Comparison of ENCODE assay signal across 8 cellular contexts in genomic region chr10:23065549-23065948, GRCh38. TPM values are rescaled to one million over a fixed set of nuclear protein-coding genes. Genes with fewer than 3 reads are reported as not detected.
A peak's percentile ranks its signal among the peaks of the same experiment; 100 is the strongest.
DNase-seq lines count a peak whose midpoint lies in the region; ATAC-seq, FAIRE-seq and TF ChIP-seq lines count a peak whose summit lies in the region.

No MANE protein-coding gene starts in this region.

- H3K27ac ChIP-seq in A549, result no peak overlapping the region

- H3K4me1 Mint-ChIP-seq in mesothelial cell of epicardium, result peaks cover 36% of the 10 kb centered on the region
- H3K4me1 Mint-ChIP-seq in activated CD4-positive, alpha-beta T cell treated with anti-CD3 and anti-CD28 coated beads for 36 hours, result peaks cover 4% of the 10 kb centered on the region

- FAIRE-seq in A549 (lab: Jason Lieb, UNC), result no peak

- WGBS in A549 (ENCODE audit: missing lambda C conversion rate), result 37% methylated on average over 5 of the region's 5 CpGs

- H3K4me3 ChIP-seq in A549, result no peak overlapping the region
- no peak overlapping the region for H3K4me3 ChIP-seq in epithelial cell of proximal tubule (ENCODE audit: low read depth, low read length)

- TF ChIP-seq POLR2A in A549 (IDR thresholded peaks at IDR 0.05; ENCODE audit: low read length), result no peak

- H3K36me3 Mint-ChIP-seq in mesothelial cell of epicardium, result no peaks in the 10 kb centered on the region
- H3K36me3 Mint-ChIP-seq in activated CD4-positive, alpha-beta T cell treated with anti-CD3 and anti-CD28 coated beads for 36 hours (ENCODE audit: low read depth), result no peaks in the 10 kb centered on the region

- ATAC-seq in A549, result peak; percentile 49 to 59; a peak in 3 of 6 replicates
- ATAC-seq in GM18511 (IDR thresholded peaks at IDR 0.05; ENCODE audit: unreplicated experiment), result no peak
- ATAC-seq in activated CD4-positive, alpha-beta T cell treated with anti-CD3 and anti-CD28 coated beads for 36 hours, result no peak

- POLR2A ChIA-PET in A549 (lab: Yijun Ruan, JAX), result no interaction called here
- POLR2A ChIA-PET in activated CD4-positive, alpha-beta T cell treated with anti-CD3 and anti-CD28 coated beads for 36 hours (lab: Charles Lee), result no interaction called here

- H3K27ac Mint-ChIP-seq in mesothelial cell of epicardium, result peak overlapping the region; percentile 66
- no peak overlapping the region for H3K27ac Mint-ChIP-seq in activated CD4-positive, alpha-beta T cell treated with anti-CD3 and anti-CD28 coated beads for 36 hours

- no peak for TF ChIP-seq RAD21 in A549 (conservative IDR thresholded peaks at IDR 0.05 in 1 of 2, IDR thresholded peaks at IDR 0.05 in 1 of 2)

- no peak for TF ChIP-seq EP300 in A549 (IDR thresholded peaks at IDR 0.05)

- H3K9me3 Mint-ChIP-seq in mesothelial cell of epicardium, result no peaks in the 10 kb centered on the region
- no peaks in the 10 kb centered on the region for H3K9me3 Mint-ChIP-seq in activated CD4-positive, alpha-beta T cell treated with anti-CD3 and anti-CD28 coated beads for 36 hours (ENCODE audit: low read depth)

- no peak for TF ChIP-seq CTCF in A549 (IDR thresholded peaks at IDR 0.05)
- TF ChIP-seq CTCF in epithelial cell of proximal tubule (conservative IDR thresholded peaks at IDR 0.05; ENCODE audit: low read depth, low read length), result no peak
- TF ChIP-seq CTCF in mesothelial cell of epicardium (IDR thresholded peaks at IDR 0.05; ENCODE audit: unreplicated experiment), result no peak

- peaks cover 10% of the 10 kb centered on the region for H3K4me1 ChIP-seq in A549

- H3K4me3 Mint-ChIP-seq in mesothelial cell of epicardium, result no peak overlapping the region
- H3K4me3 Mint-ChIP-seq in activated CD4-positive, alpha-beta T cell treated with anti-CD3 and anti-CD28 coated beads for 36 hours, result no peak overlapping the region

- H3K9me3 ChIP-seq in A549, result no peaks in the 10 kb centered on the region

- intact Hi-C loops in activated CD4-positive, alpha-beta T cell treated with anti-CD3 and anti-CD28 coated beads for 36 hours (cut with DNase I, micrococcal nuclease), result loop anchor here (5.0 to 10.0 kb wide), 4 partner anchors 78 to 1063 kb away; partner anchors contain the start of genes DNAJC1 (in 1 of the 2) and EBLN1 (in 1 of the 2)

- H3K27me3 Mint-ChIP-seq in mesothelial cell of epicardium (ENCODE audit: low read depth), result no peaks in the 10 kb centered on the region
- H3K27me3 Mint-ChIP-seq in activated CD4-positive, alpha-beta T cell treated with anti-CD3 and anti-CD28 coated beads for 36 hours, result peaks cover 3% of the 10 kb centered on the region

- CTCF ChIA-PET in A549 (lab: Yijun Ruan, JAX), result no interaction called here
- CTCF ChIA-PET in activated CD4-positive, alpha-beta T cell treated with anti-CD3 and anti-CD28 coated beads for 36 hours (lab: Charles Lee), result interaction anchor here (0.6 to 0.9 kb wide), 3 partner anchors 11 to 1072 kb away, joined by 3 to 4 read pairs (median 3); no protein-coding TSS in a partner anchor

- peak overlapping the region; percentile 42; the same call in 2 of the 3 replicates for H3K4me2 ChIP-seq in A549

- peak; percentile 21 to 36 for DNase-seq in A549 (ENCODE audit: low read depth in 1 of 2, low spot score in 1 of 2)
- peak; percentile 83 to 87 for DNase-seq in NCI-H446 (lab: John Stamatoyannopoulos, UW)
- DNase-seq in epithelial cell of proximal tubule (ENCODE audit: low read depth), result peak; percentile 61
- no peak for DNase-seq in mesothelial cell of epicardium (ENCODE audit: low spot score in 2 of 2, unreplicated experiment in 2 of 2)
- no peak for DNase-seq in NAMALWA (ENCODE audit: low spot score)
- no peak for DNase-seq in activated CD4-positive, alpha-beta T cell treated with anti-CD3 and anti-CD28 coated beads for 36 hours
- DNase-seq in effector CD8-positive, alpha-beta T cell (lab: John Stamatoyannopoulos, UW), result no peak

TF ChIP-seq in A549, 52 proteins besides CTCF, POLR2A, EP300 and RAD21:
- no peak for TF ChIP-seq MAX (IDR thresholded peaks at IDR 0.05)
- no peak for TF ChIP-seq NR3C1 (IDR thresholded peaks at IDR 0.05)
- no peak for TF ChIP-seq TFCP2L1 (CRISPR knock-in tag; IDR thresholded peaks at IDR 0.05)
- TF ChIP-seq CEBPB (IDR thresholded peaks at IDR 0.05), result no peak
- no peak for TF ChIP-seq HOXB13 (CRISPR knock-in tag; IDR thresholded peaks at IDR 0.05; ENCODE audit: low read depth)
- no peak for TF ChIP-seq HEYL (CRISPR knock-in tag; IDR thresholded peaks at IDR 0.05)
- TF ChIP-seq USF2 (IDR thresholded peaks at IDR 0.05), result peak; percentile 60

RNA-seq across cellular contexts. Expression of gene MSRB2, which starts 29.8 kb away (rescaled TPM):
- 31.3 and 32.0 TPM in 2 replicates for polyA plus RNA-seq in A549 (2011; rRNA removed)
- 16.2 and 16.7 TPM in 2 replicates for polyA plus RNA-seq in A549 (2012; cell fraction: cytosol; rRNA removed)
- 7.3 and 9.5 TPM in 2 replicates for polyA plus RNA-seq in A549 (2012; cell fraction: nucleus; rRNA removed)
- polyA plus RNA-seq in A549 (2017; fragmentation: RNase III; extraction: RNeasy Plus Mini Kit Qiagen cat#74134 plus additional on column Dnase treatment), result 17.5 to 21.3 TPM (median 19.0 TPM) in 3 replicates
- 7.8 and 9.8 TPM in 2 replicates for polyA minus RNA-seq in A549 (2011; rRNA and poly(A)+ RNA removed)
- total RNA-seq in epithelial cell of proximal tubule, result 13.5 and 20.6 TPM in 2 replicates
- total RNA-seq in mesothelial cell of epicardium, result 25.6 to 33.9 TPM (median 28.9 TPM) in 3 replicates
- 1 to 10 TPM; 8.2 to 9.0 TPM for total RNA-seq in activated CD4-positive, alpha-beta T cell treated with anti-CD3 and anti-CD28 coated beads for 36 hours

Comparison
In these comparisons a context has a peak if more than half of its experiments do, and no peak if none do; other contexts are left out.
1. ATAC-seq: peak in A549 (2 of 2); none in GM18511 (single experiment) and activated CD4-positive, alpha-beta T cell treated with anti-CD3 and anti-CD28 coated beads for 36 hours (single experiment).
2. DNase-seq: peak in A549 (2 of 2), NCI-H446 (2 of 2) and epithelial cell of proximal tubule (single experiment); none in mesothelial cell of epicardium (0 of 2), NAMALWA (single experiment), activated CD4-positive, alpha-beta T cell treated with anti-CD3 and anti-CD28 coated beads for 36 hours (single experiment) and effector CD8-positive, alpha-beta T cell (single experiment).